In the genomic region with DNA sequence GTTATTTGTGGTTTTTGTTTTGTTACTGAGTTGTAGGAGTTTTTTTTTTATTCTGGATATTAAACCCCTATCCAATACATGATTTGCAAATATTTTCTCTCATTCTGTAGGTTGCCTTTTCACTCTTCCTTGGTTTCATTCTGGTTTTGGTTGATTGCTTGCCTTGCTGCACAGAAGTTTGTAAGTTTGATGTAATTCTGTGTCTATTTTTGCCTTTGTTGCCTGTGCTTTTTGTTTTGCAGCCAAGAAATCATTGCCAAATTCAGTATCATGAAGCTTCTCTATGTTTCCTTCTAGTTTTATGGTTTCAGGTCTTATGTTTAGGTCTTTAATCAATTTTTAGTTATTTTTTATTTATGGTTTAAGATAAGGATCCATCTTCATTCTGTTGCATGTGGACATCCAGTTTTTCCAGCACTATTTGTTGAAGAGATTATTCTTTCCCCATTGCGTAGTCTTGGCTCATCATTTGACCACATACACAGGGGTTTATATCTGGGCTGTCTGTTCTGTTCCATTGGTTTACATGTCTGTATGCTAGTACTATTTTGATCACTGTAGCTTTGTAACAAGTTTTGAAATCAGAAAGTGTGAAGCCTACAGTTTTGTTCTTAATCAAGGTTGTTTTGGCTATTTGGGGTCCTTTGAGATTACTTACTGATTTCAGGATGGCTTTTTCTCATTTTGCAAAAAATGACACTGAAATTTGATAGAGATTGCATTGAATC, we compare ENCODE assay signal across 13 cellular contexts. TPM values are rescaled to one million over a fixed set of nuclear protein-coding genes. Genes with fewer than 3 reads are reported as not detected.
A peak's percentile ranks its signal among the peaks of the same experiment; 100 is the strongest.
DNase-seq lines count a peak whose midpoint lies in the region; ATAC-seq and TF ChIP-seq lines count a peak whose summit lies in the region.
"Had no signal": no experiment of that assay in that cellular context is flagged by ENCODE, and none has a peak within 500 bp of the region (broad histone marks: within the 10 kb centered on the region; RNA-seq: fewer than 3 reads in every experiment).

No MANE protein-coding gene starts in this region.

- H2BK5ac ChIP-seq in trophoblast cell (ENCODE audit: low read depth, low read length, poor library complexity): no peak overlapping the region

- H3K9me3 Mint-ChIP-seq in stimulated activated naive B cell treated with anti-CD40 and anti-IgM and Interleukin-4, amounts not matched to agents 10 μg/mL and 1 μg/mL and 100 μg/mL, for 72 hours: peaks cover 5 to 6% of the 10 kb centered on the region in 2 donors

- H3K9me3 ChIP-seq in trophoblast cell (ENCODE audit: insufficient read depth, low read depth, low read length) (no peaks in the 10 kb centered on the region), smooth muscle cell (replicated peaks; ENCODE audit: low read depth) (no peaks in the 10 kb centered on the region)

- H2BK120ac ChIP-seq in trophoblast cell (ENCODE audit: insufficient read depth, low read length, poor library complexity): no peak overlapping the region

- H4K20me1 ChIP-seq in smooth muscle cell (ENCODE audit: low read depth): peaks cover 93% of the 10 kb centered on the region

- H3K9ac ChIP-seq in trophoblast cell (ENCODE audit: low read length): no peak overlapping the region
- H3K9ac ChIP-seq in smooth muscle cell (ENCODE audit: low read depth): no peak overlapping the region
- H3K9ac ChIP-seq: GM23248 had no signal

- no CpG with 5 or more reads among the region's 1 CpG for WGBS in trophoblast cell (ENCODE audit: extremely low coverage, insufficient coverage, insufficient read length)
- WGBS in smooth muscle cell (ENCODE audit: low lambda C conversion rate): 79% methylated on average over 1 of the region's 1 CpG

- H3K27ac ChIP-seq in trophoblast cell (ENCODE audit: low read depth, low read length) (no peak overlapping the region), smooth muscle cell (ENCODE audit: low read depth) (no peak overlapping the region)
- H3K27ac ChIP-seq: GM23248, SJSA1 had no signal

- H3K36me3 Mint-ChIP-seq in stimulated activated naive B cell treated with anti-CD40 and anti-IgM and Interleukin-4, amounts not matched to agents 10 μg/mL and 1 μg/mL and 100 μg/mL, for 72 hours: peaks cover 5% of the 10 kb centered on the region in 2 donors

- H3K4ac ChIP-seq in trophoblast cell (ENCODE audit: low read depth, low read length): peak overlapping the region; percentile 91

- peaks cover 2 to 8% of the 10 kb centered on the region in 2 experiments for H3K4me1 ChIP-seq in trophoblast cell (ENCODE audit: control insufficient read depth in 1 of 2, insufficient read depth in 2 of 2, low read length in 2 of 2)
- peaks cover 17% of the 10 kb centered on the region for H3K4me1 ChIP-seq in smooth muscle cell (ENCODE audit: low read depth)

- no peak overlapping the region for H2AK5ac ChIP-seq in trophoblast cell (ENCODE audit: low read length)

- peaks cover 0 to 5% of the 10 kb centered on the region in 2 donors for H3K4me1 Mint-ChIP-seq in stimulated activated naive B cell treated with anti-CD40 and anti-IgM and Interleukin-4, amounts not matched to agents 10 μg/mL and 1 μg/mL and 100 μg/mL, for 72 hours

- no peak overlapping the region for H3K23ac ChIP-seq in trophoblast cell (ENCODE audit: low read length)

- no peaks in the 10 kb centered on the region for H3K79me1 ChIP-seq in trophoblast cell (ENCODE audit: low read length)

- no peak overlapping the region for H4K8ac ChIP-seq in trophoblast cell (ENCODE audit: low read depth, low read length)

- no peak overlapping the region for H4K12ac ChIP-seq in trophoblast cell (ENCODE audit: low read depth, low read length)

- DNase-seq in trophoblast cell (no peak), smooth muscle cell (lab: John Stamatoyannopoulos, UW; ENCODE audit: unreplicated experiment) (no peak), dedifferentiated amniotic fluid mesenchymal stem cell (ENCODE audit: extremely low spot score) (no peak), occipital lobe (lab: John Stamatoyannopoulos, UW) (no peak)
- DNase-seq in stimulated activated naive B cell treated with anti-CD40 and anti-IgM and Interleukin-4, amounts not matched to agents 10 μg/mL and 1 μg/mL and 100 μg/mL, for 72 hours: no peak
- DNase-seq: activated T-cell treated with anti-CD3 and anti-CD28 coated beads, Interleukin-2, amount 50 U/mL, for 4 hours; GM23248; NCI-H1092; small intestine had no signal

- no peak overlapping the region for H4K91ac ChIP-seq in trophoblast cell (ENCODE audit: low read depth, low read length)

- no peak for TF ChIP-seq CTCF in smooth muscle cell (IDR thresholded peaks at IDR 0.05; ENCODE audit: borderline replicate concordance, insufficient read depth, poor library complexity, severe bottlenecking)

- H3K4me3 ChIP-seq in trophoblast cell (ENCODE audit: low read depth, low read length) (no peak overlapping the region), smooth muscle cell (no peak overlapping the region)
- H3K4me3 ChIP-seq: GM23248, SJSA1 had no signal

- H3K14ac ChIP-seq in trophoblast cell (ENCODE audit: low read length): no peak overlapping the region

- ATAC-seq in GM18861 (IDR thresholded peaks at IDR 0.05; ENCODE audit: unreplicated experiment) (peak; percentile 64), GM21717 (IDR thresholded peaks at IDR 0.05; ENCODE audit: unreplicated experiment) (peak; percentile 79), HG03439 (IDR thresholded peaks at IDR 0.05; ENCODE audit: unreplicated experiment) (peak; percentile 68)
- no peak for ATAC-seq in stimulated activated naive B cell treated with anti-CD40 and anti-IgM and Interleukin-4, amounts not matched to agents 10 μg/mL and 1 μg/mL and 100 μg/mL, for 72 hours (replicated peaks)
- ATAC-seq: activated T-cell treated with anti-CD3 and anti-CD28 coated beads, Interleukin-2, amount 50 U/mL, for 4 hours had no signal

- H2BK12ac ChIP-seq in trophoblast cell (ENCODE audit: low read length): no peak overlapping the region

- no peak overlapping the region for H3K18ac ChIP-seq in trophoblast cell (ENCODE audit: low read length)

- H3K4me3 Mint-ChIP-seq in stimulated activated naive B cell treated with anti-CD40 and anti-IgM and Interleukin-4, amounts not matched to agents 10 μg/mL and 1 μg/mL and 100 μg/mL, for 72 hours: no peak overlapping the region
- H3K4me3 Mint-ChIP-seq: activated T-cell treated with anti-CD3 and anti-CD28 coated beads, Interleukin-2, amount 50 U/mL, for 4 hours had no signal

- H3F3A ChIP-seq in smooth muscle cell (ENCODE audit: low read depth): no peaks in the 10 kb centered on the region

- peaks cover 15% of the 10 kb centered on the region for H3K79me2 ChIP-seq in trophoblast cell (ENCODE audit: control insufficient read depth, insufficient read depth, low read length, poor library complexity)
- peaks cover 100% of the 10 kb centered on the region for H3K79me2 ChIP-seq in smooth muscle cell (ENCODE audit: low read depth)

- peaks cover 3 to 5% of the 10 kb centered on the region in 2 experiments for H3K36me3 ChIP-seq in trophoblast cell (ENCODE audit: control insufficient read depth in 1 of 2, insufficient read depth in 2 of 2, low read length in 2 of 2)
- no peaks in the 10 kb centered on the region for H3K36me3 ChIP-seq in smooth muscle cell (ENCODE audit: low read depth)
- H3K36me3 ChIP-seq: SJSA1 had no signal

- no peak overlapping the region for H2AFZ ChIP-seq in trophoblast cell (ENCODE audit: insufficient read depth, low read length, poor library complexity)
- H2AFZ ChIP-seq in smooth muscle cell (ENCODE audit: low read depth): no peak overlapping the region
- H2AFZ ChIP-seq: GM23248 had no signal

- no peak overlapping the region for H3K27ac Mint-ChIP-seq in stimulated activated naive B cell treated with anti-CD40 and anti-IgM and Interleukin-4, amounts not matched to agents 10 μg/mL and 1 μg/mL and 100 μg/mL, for 72 hours

- H3K4me2 ChIP-seq in trophoblast cell (ENCODE audit: low read length) (no peak overlapping the region), smooth muscle cell (no peak overlapping the region)

- H3K27me3 ChIP-seq in trophoblast cell (ENCODE audit: insufficient read depth, low read length) (no peaks in the 10 kb centered on the region), smooth muscle cell (ENCODE audit: low read depth) (no peaks in the 10 kb centered on the region)
- H3K27me3 ChIP-seq: SJSA1 had no signal

- H3K27me3 Mint-ChIP-seq in stimulated activated naive B cell treated with anti-CD40 and anti-IgM and Interleukin-4, amounts not matched to agents 10 μg/mL and 1 μg/mL and 100 μg/mL, for 72 hours: peaks cover 14 to 18% of the 10 kb centered on the region in 2 donors

RNA-seq across cellular contexts. Expression of gene BMPR1A, which starts 26.4 kb away (rescaled TPM):
- polyA plus RNA-seq in trophoblast cell (2013): 33.4 and 35.8 TPM in 2 replicates
- total RNA-seq in smooth muscle cell (52.2 and 80.9 TPM in 2 replicates), occipital lobe (64.6 TPM)
- 13.6 and 15.5 TPM in 2 replicates for polyA plus RNA-seq in smooth muscle cell

Comparison
In these comparisons a context has a peak if more than half of its experiments do, and no peak if none do; other contexts are left out.
1. ATAC-seq: peak in GM18861 (single experiment), GM21717 (single experiment) and HG03439 (single experiment); none in stimulated activated naive B cell treated with anti-CD40 and anti-IgM and Interleukin-4, amounts not matched to agents 10 μg/mL and 1 μg/mL and 100 μg/mL, for 72 hours (0 of 2).